Comparison of ENCODE assay signal across 1 cellular context in the genomic region with DNA sequence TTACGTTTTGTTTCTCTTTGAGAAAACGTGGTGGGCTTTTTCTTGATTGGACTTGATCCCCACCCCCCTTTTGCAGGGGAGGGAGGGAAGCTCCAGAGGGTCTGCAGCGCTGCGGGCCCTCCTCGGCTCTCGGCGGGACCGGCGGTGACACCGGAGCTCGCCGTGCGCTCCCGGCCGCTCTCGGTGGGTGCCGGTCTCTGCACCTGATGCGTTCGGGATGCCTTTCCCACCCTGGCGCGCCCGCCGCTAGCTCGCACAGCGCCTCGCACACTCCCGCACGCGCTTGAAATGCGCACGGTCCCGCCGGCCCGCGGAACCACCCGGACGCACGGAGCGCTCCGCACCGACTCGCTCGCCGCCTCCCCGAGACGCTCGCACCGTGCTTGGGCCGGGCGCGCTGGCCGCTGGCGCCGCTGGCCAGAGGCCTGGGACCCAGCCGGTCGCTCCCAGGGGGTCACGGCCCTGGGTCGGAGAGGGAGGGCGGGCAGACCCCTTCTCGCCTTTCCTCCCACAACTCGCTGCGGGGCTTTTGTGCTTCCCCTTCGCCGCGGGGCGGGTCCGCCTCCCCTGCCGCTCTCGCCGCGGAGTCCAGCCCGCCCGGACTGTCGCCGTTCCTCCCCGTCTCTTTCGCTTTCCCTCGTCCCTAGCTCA.
TF ChIP-seq lines count a peak whose summit lies in the region.

No MANE protein-coding gene starts in this region.

TF ChIP-seq in SK-N-SH, 30 proteins besides CTCF, POLR2A, EP300 and RAD21 (continued from another document):
- TF ChIP-seq TAF1 (IDR thresholded peaks at IDR 0.05; ENCODE audit: borderline replicate concordance, low read depth, low read length) = no peak
- TF ChIP-seq JUND (IDR thresholded peaks at IDR 0.05) = no peak
